In the genomic region with DNA sequence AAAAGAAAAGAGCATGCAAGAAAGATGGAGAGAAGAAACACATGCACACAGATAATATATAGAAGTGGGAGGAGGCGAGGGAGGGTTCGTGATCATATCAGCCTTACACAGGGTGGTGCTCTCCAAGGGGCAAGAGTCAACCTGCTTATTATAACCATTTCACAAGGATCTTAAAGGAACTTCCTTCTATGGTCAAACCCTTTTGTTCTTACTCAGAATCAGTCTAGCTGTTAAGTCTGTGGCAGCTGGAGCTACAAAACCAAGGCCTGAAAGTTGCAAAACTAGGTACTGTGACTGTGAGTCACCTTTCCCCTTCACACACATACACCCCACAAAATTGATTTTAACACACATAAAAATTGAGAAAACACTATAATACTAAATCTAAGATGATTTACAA, we compare ENCODE assay signal across 10 cellular contexts. TPM values are rescaled to one million over a fixed set of nuclear protein-coding genes. Genes with fewer than 3 reads are reported as not detected.
DNase-seq lines count a peak whose midpoint lies in the region; ATAC-seq and TF ChIP-seq lines count a peak whose summit lies in the region.
"Had no signal": no experiment of that assay in that cellular context is flagged by ENCODE, and none has a peak within 500 bp of the region (broad histone marks: within the 10 kb centered on the region; RNA-seq: fewer than 3 reads in every experiment).

No MANE protein-coding gene starts in this region.

- H3K27ac ChIP-seq in PC-9 (peak overlapping the region; percentile 86), right atrium auricular region (no peak overlapping the region), SK-N-SH (ENCODE audit: low read depth in 2 of 2, low read length in 1 of 2) (no peak overlapping the region)
- H3K27ac ChIP-seq: psoas muscle, VCaP had no signal

- TF ChIP-seq CTCF in PC-9 (conservative IDR thresholded peaks at IDR 0.05) (no peak), right atrium auricular region (IDR thresholded peaks at IDR 0.05) (no peak), SK-N-SH (IDR thresholded peaks at IDR 0.05) (no peak)

- H3K27me3 ChIP-seq in PC-9 (ENCODE audit: insufficient read depth, low read depth) (no peaks in the 10 kb centered on the region), right atrium auricular region (no peaks in the 10 kb centered on the region), SK-N-SH (ENCODE audit: insufficient read depth) (no peaks in the 10 kb centered on the region)

- POLR2A ChIA-PET in PC-9 (lab: Charles Lee; ENCODE audit: unreplicated experiment), result interaction anchor here (0.7 kb wide), 1 partner anchor 13 kb away, joined by 3 read pairs; no protein-coding TSS in a partner anchor
- POLR2A ChIA-PET in SK-N-SH (lab: Yijun Ruan, JAX), result no interaction called here

- H3K4me3 ChIP-seq in PC-9 (no peak overlapping the region), right atrium auricular region (no peak overlapping the region), SK-N-SH (ENCODE audit: low read depth in 2 of 2, low read length in 1 of 2) (no peak overlapping the region)
- H3K4me3 ChIP-seq: psoas muscle had no signal

- H3K79me2 ChIP-seq in PC-9 (ENCODE audit: low read depth) (no peaks in the 10 kb centered on the region), SK-N-SH (ENCODE audit: insufficient read depth) (no peaks in the 10 kb centered on the region)

- WGBS in SK-N-SH (ENCODE audit: low lambda C conversion rate), result 94% methylated on average over 2 of the region's 2 CpGs

- H3F3A ChIP-seq in PC-9 (ENCODE audit: insufficient read depth, low read depth) (peaks cover 22% of the 10 kb centered on the region), SK-N-SH (replicated peaks; ENCODE audit: insufficient read depth) (no peaks in the 10 kb centered on the region)

- TF ChIP-seq POLR2A in erythroblast (IDR thresholded peaks at IDR 0.05; ENCODE audit: low read length), result no peak

- H4K20me1 ChIP-seq in PC-9 (ENCODE audit: insufficient read depth) (no peaks in the 10 kb centered on the region), SK-N-SH (ENCODE audit: insufficient read depth) (no peaks in the 10 kb centered on the region)

- H3K36me3 ChIP-seq in PC-9 (ENCODE audit: low read depth) (no peaks in the 10 kb centered on the region), right atrium auricular region (no peaks in the 10 kb centered on the region), SK-N-SH (replicated peaks in 1 of 2; ENCODE audit: control insufficient read depth in 1 of 2, insufficient read depth in 2 of 2, low read length in 1 of 2) (no peaks in the 10 kb centered on the region)

- intact Hi-C loops in PC-9 (cut with micrococcal nuclease; ENCODE audit: unreplicated experiment), result no loop called here

- H3K9me2 ChIP-seq in PC-9 (ENCODE audit: insufficient read depth) (no peaks in the 10 kb centered on the region), SK-N-SH (no peaks in the 10 kb centered on the region)

- no peak for TF ChIP-seq RAD21 in SK-N-SH (IDR thresholded peaks at IDR 0.05; ENCODE audit: low read length)

- CTCF ChIA-PET in PC-9 (lab: Charles Lee), result interaction anchor here (0.6 kb wide), 1 partner anchor 409 kb away, joined by 3 read pairs; no protein-coding TSS in a partner anchor
- CTCF ChIA-PET in SK-N-SH (lab: Yijun Ruan, JAX), result interaction anchor here (1.0 to 1.3 kb wide), 2 partner anchors 9 to 18 kb away, joined by 3 to 5 read pairs; a partner anchor contains a TSS

- peaks cover 48% of the 10 kb centered on the region for H3K4me1 ChIP-seq in PC-9 (replicated peaks; ENCODE audit: insufficient read depth)
- no peaks in the 10 kb centered on the region for H3K4me1 ChIP-seq in right atrium auricular region
- no peaks in the 10 kb centered on the region for H3K4me1 ChIP-seq in SK-N-SH (ENCODE audit: control insufficient read depth in 1 of 2, insufficient read depth in 2 of 2, low read depth in 1 of 2, low read length in 1 of 2)

- no peak for TF ChIP-seq EP300 in SK-N-SH (IDR thresholded peaks at IDR 0.05; ENCODE audit: borderline replicate concordance in 1 of 2, low read depth in 1 of 2, low read length in 1 of 2)

- DNase-seq in activated CD4-positive, CD25-positive, alpha-beta regulatory T cell (lab: John Stamatoyannopoulos, UW), result no peak
- DNase-seq in PC-9 (peak in 1 of 2 experiments; percentile 89), erythroblast (lab: John Stamatoyannopoulos, UW) (peak; percentile 21 to 33), NCI-H2029 (lab: John Stamatoyannopoulos, UW) (no peak), right atrium auricular region (ENCODE audit: low spot score) (no peak), SK-N-SH (no peak)
- DNase-seq: psoas muscle had no signal

- H2AFZ ChIP-seq in PC-9 (no peak overlapping the region), SK-N-SH (ENCODE audit: low read depth) (no peak overlapping the region)

- peak overlapping the region; percentile 57 for H3K4me2 ChIP-seq in PC-9
- H3K4me2 ChIP-seq in SK-N-SH, result no peak overlapping the region

- no peak overlapping the region for H3K9ac ChIP-seq in SK-N-SH

- no TSS peak for BruUV-seq in PC-9 (replicated peaks; lab: Mats Ljungman, UMichigan)

- H3K9me3 ChIP-seq in PC-9 (ENCODE audit: insufficient read depth, low read depth) (no peaks in the 10 kb centered on the region), right atrium auricular region (no peaks in the 10 kb centered on the region), SK-N-SH (no peaks in the 10 kb centered on the region)
- H3K9me3 ChIP-seq: psoas muscle had no signal

- ATAC-seq in activated CD4-positive, CD25-positive, alpha-beta regulatory T cell treated with anti-CD3 and anti-CD28 coated beads, Interleukin-2, amount 50 U/mL, for 24 hours, result peak; percentile 90 to 95
- peak; percentile 95 for ATAC-seq in HG02884 (IDR thresholded peaks at IDR 0.05; ENCODE audit: unreplicated experiment)

TF ChIP-seq in SK-N-SH, 30 proteins besides CTCF, POLR2A, EP300 and RAD21:
- TF ChIP-seq TEAD4 (IDR thresholded peaks at IDR 0.05; ENCODE audit: borderline replicate concordance, insufficient read depth), result no peak
- TF ChIP-seq, protein P1, sequence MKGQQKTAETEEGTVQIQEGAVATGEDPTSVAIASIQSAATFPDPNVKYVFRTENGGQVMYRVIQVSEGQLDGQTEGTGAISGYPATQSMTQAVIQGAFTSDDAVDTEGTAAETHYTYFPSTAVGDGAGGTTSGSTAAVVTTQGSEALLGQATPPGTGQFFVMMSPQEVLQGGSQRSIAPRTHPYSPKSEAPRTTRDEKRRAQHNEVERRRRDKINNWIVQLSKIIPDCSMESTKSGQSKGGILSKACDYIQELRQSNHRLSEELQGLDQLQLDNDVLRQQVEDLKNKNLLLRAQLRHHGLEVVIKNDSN (IDR thresholded peaks at IDR 0.05; ENCODE audit: borderline replicate concordance, low read depth), result no peak
- TF ChIP-seq, protein P2, sequence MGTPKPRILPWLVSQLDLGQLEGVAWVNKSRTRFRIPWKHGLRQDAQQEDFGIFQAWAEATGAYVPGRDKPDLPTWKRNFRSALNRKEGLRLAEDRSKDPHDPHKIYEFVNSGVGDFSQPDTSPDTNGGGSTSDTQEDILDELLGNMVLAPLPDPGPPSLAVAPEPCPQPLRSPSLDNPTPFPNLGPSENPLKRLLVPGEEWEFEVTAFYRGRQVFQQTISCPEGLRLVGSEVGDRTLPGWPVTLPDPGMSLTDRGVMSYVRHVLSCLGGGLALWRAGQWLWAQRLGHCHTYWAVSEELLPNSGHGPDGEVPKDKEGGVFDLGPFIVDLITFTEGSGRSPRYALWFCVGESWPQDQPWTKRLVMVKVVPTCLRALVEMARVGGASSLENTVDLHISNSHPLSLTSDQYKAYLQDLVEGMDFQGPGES (IDR thresholded peaks at IDR 0.05; ENCODE audit: low read depth, low read length), result no peak

RNA-seq across cellular contexts. Expression of a gene that starts 18.5 kb away (rescaled TPM):
- total RNA-seq in PC-9 (2021), result 51.0 and 64.6 TPM in 2 replicates
- total RNA-seq in right atrium auricular region, result 10 to 100 TPM; 10.8 to 27.8 TPM
- polyA plus RNA-seq in SK-N-SH (2012; rRNA removed), result 5.9 and 6.4 TPM in 2 replicates
- 7.3 and 7.9 TPM in 2 replicates for polyA plus RNA-seq in SK-N-SH (2012; cell fraction: cytosol; rRNA removed)
- polyA plus RNA-seq in SK-N-SH (2012; cell fraction: nucleus; rRNA removed), result 5.6 and 6.4 TPM in 2 replicates

RNA-seq across cellular contexts. Expression of a gene that starts 39.2 kb away (rescaled TPM):
- total RNA-seq in PC-9 (2021) (not detected in 2 replicates), right atrium auricular region (not detected)
- not detected in 2 replicates for polyA plus RNA-seq in SK-N-SH (2012; rRNA removed)
- polyA plus RNA-seq in SK-N-SH (2012; cell fraction: cytosol; rRNA removed), result not detected in 2 replicates
- polyA plus RNA-seq in SK-N-SH (2012; cell fraction: nucleus; rRNA removed), result not detected in 2 replicates
- total RNA-seq: psoas muscle had no signal

Comparison
In these comparisons a context has a peak if more than half of its experiments do, and no peak if none do; other contexts are left out.
1. DNase-seq: peak in erythroblast (2 of 2); none in activated CD4-positive, CD25-positive, alpha-beta regulatory T cell (0 of 4), NCI-H2029 (single experiment), right atrium auricular region (single experiment) and SK-N-SH (single experiment).